8 cellular contexts compared by ENCODE assay signal in the genomic region with DNA sequence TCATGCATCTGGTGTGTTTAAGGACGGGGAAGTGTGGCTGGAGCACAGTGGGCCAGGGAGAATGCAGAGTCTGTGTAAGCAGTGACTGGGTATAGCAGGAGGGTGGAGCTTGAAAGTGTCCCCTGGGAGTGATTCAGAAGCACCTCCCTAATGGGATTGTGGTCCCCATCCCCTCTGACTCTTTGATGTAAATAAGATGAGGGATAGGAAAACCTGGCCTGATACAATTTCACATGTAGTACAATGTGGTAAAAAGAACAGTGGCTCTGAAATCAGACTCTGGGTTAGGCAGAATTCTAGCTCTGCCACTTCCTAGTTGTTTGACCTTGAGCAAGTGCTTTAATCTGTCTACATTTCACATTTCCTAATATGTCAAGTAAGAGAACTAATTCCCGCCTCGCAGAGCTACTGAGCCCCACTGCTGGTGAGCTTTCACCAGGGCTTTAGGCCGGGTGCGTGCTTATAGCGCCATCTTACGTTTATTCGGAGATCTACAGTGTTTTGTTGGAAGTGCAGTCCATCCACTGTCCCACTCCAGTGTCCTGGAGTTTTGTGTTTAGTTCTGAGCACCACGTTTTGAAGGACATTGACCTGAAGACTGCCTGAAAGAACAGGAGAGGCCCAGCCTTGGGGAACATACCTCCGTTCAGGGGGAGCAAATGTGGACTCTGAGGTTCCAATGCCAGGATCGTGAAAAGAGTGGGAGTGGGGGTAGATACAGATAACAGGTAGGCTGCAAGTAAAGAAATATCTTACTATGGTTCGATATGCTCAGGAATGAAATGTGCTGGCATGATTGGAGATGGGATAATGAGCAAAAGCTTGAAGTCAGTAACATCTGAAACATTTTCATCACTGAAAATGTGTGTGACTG. TPM values are rescaled to one million over a fixed set of nuclear protein-coding genes. Genes with fewer than 3 reads are reported as not detected.
DNase-seq lines count a peak whose midpoint lies in the region; ATAC-seq and TF ChIP-seq lines count a peak whose summit lies in the region.

No MANE protein-coding gene starts in this region.

- no peaks in the 10 kb centered on the region for H3K79me2 ChIP-seq in OCI-LY1 (ENCODE audit: insufficient read depth, low read length)

- no peak overlapping the region for H3K4me2 ChIP-seq in OCI-LY1 (ENCODE audit: low read length)

- no peaks in the 10 kb centered on the region for H3K36me3 ChIP-seq in CD8-positive, alpha-beta T cell (ENCODE audit: insufficient read depth, low read length)
- H3K36me3 ChIP-seq in OCI-LY1 (ENCODE audit: insufficient read depth, low read length), result no peaks in the 10 kb centered on the region
- H3K36me3 ChIP-seq in ascending aorta, result peaks cover 42 to 56% of the 10 kb centered on the region in 2 donors

- CTCF ChIA-PET in CD8-positive, alpha-beta T cell (lab: Charles Lee), result interaction anchor here (0.6 to 2.1 kb wide), 7 partner anchors 9 to 655 kb away, joined by 3 to 13 read pairs (median 3); a partner anchor contains a TSS
- CTCF ChIA-PET in HEK293T (lab: Yijun Ruan, JAX), result interaction anchor here (0.5 to 1.6 kb wide), 7 partner anchors 11 to 658 kb away, joined by 3 to 6 read pairs (median 5); a partner anchor contains a TSS

- no peak overlapping the region for H2AFZ ChIP-seq in OCI-LY1 (ENCODE audit: low read length)

- no peaks in the 10 kb centered on the region for H3K4me1 ChIP-seq in CD8-positive, alpha-beta T cell (ENCODE audit: insufficient read depth, low read length)
- H3K4me1 ChIP-seq in OCI-LY1 (ENCODE audit: insufficient read depth, low read length, severe bottlenecking) (no peaks in the 10 kb centered on the region), ascending aorta (peaks cover 0 to 36% of the 10 kb centered on the region in 2 donors)

- H3K9me2 ChIP-seq in OCI-LY1 (ENCODE audit: low read depth, low read length), result no peaks in the 10 kb centered on the region

- intact Hi-C loops in CD8-positive, alpha-beta T cell (cut with DNase I, micrococcal nuclease), result loop anchor here in 1 of 2 experiments (1.0 to 2.0 kb wide), 2 partner anchors 438 to 653 kb away; no protein-coding TSS in a partner anchor
- intact Hi-C loops in ascending aorta (cut with DNase I), result loop anchor here (1.0 to 2.0 kb wide), 4 partner anchors 16 to 73 kb away; no protein-coding TSS in a partner anchor

- H3K27me3 ChIP-seq in CD8-positive, alpha-beta T cell (ENCODE audit: insufficient read depth, low read length), result no peaks in the 10 kb centered on the region
- H3K27me3 ChIP-seq in OCI-LY1 (ENCODE audit: insufficient read depth, low read length) (no peaks in the 10 kb centered on the region), ascending aorta (no peaks in the 10 kb centered on the region)

- DNase-seq in CD8-positive, alpha-beta T cell, result peak in 2 of 7 experiments; percentile 18 to 20
- DNase-seq in HEK293T (ENCODE audit: extremely low spot score) (peak; percentile 84), ascending aorta (ENCODE audit: low spot score in 2 of 2) (peak; percentile 41 to 88), hepatic stellate cell (ENCODE audit: low spot score) (peak; percentile 87), renal cortical epithelial cell (ENCODE audit: low read depth) (peak; percentile 71)
- no peak for DNase-seq in effector CD4-positive, alpha-beta T cell

- no peaks in the 10 kb centered on the region for H3K9me3 ChIP-seq in CD8-positive, alpha-beta T cell (ENCODE audit: low read length)
- H3K9me3 ChIP-seq in OCI-LY1 (ENCODE audit: low read length) (no peaks in the 10 kb centered on the region), ascending aorta (no peaks in the 10 kb centered on the region)

- no peak overlapping the region for H3K4me3 ChIP-seq in CD8-positive, alpha-beta T cell (ENCODE audit: low read depth, low read length)
- H3K4me3 ChIP-seq in OCI-LY1 (ENCODE audit: low read depth, low read length, poor library complexity, severe bottlenecking) (no peak overlapping the region), ascending aorta (peak overlapping the region in 1 of 2 donors; percentile 7)

- H4K20me1 ChIP-seq in OCI-LY1 (ENCODE audit: insufficient read depth, low read length), result no peaks in the 10 kb centered on the region

- no peak overlapping the region for H3K9ac ChIP-seq in OCI-LY1 (ENCODE audit: low read length)

- TF ChIP-seq CTCF in CD8-positive, alpha-beta T cell (IDR thresholded peaks at IDR 0.05), result peak; percentile 47
- TF ChIP-seq CTCF in OCI-LY1 (IDR thresholded peaks at IDR 0.05; ENCODE audit: low read length) (peak; percentile 83), ascending aorta (IDR thresholded peaks at IDR 0.05) (peak; percentile 85 to 91 (median 87))

- H3K4me1 Mint-ChIP-seq in CD8-positive, alpha-beta T cell (ENCODE audit: low read depth), result no peaks in the 10 kb centered on the region

- no peak overlapping the region for H3K4me3 Mint-ChIP-seq in CD8-positive, alpha-beta T cell

- H3K9me3 Mint-ChIP-seq in CD8-positive, alpha-beta T cell, result no peaks in the 10 kb centered on the region

- POLR2A ChIA-PET in CD8-positive, alpha-beta T cell (lab: Charles Lee), result no interaction called here
- POLR2A ChIA-PET in HEK293T (lab: Yijun Ruan, JAX), result interaction anchor here (0.7 to 1.8 kb wide), 2 partner anchors 42 to 64 kb away, joined by 3 to 5 read pairs; a partner anchor contains a TSS

- ATAC-seq in CD8-positive, alpha-beta T cell, result peak; percentile 51
- ATAC-seq in GM21717 (IDR thresholded peaks at IDR 0.05; ENCODE audit: unreplicated experiment), result no peak

- no peaks in the 10 kb centered on the region for H3F3A ChIP-seq in OCI-LY1 (ENCODE audit: insufficient read depth, low read length)

- H3K36me3 Mint-ChIP-seq in CD8-positive, alpha-beta T cell, result no peaks in the 10 kb centered on the region

- no peak overlapping the region for H3K27ac Mint-ChIP-seq in CD8-positive, alpha-beta T cell

- no peak overlapping the region for H3K27ac ChIP-seq in CD8-positive, alpha-beta T cell (ENCODE audit: low read depth, low read length)
- H3K27ac ChIP-seq in OCI-LY1 (ENCODE audit: low read depth, low read length, poor library complexity, severe bottlenecking) (no peak overlapping the region), ascending aorta (peak overlapping the region; percentile 68 to 76)

- peaks cover 2% of the 10 kb centered on the region for H3K27me3 Mint-ChIP-seq in CD8-positive, alpha-beta T cell (ENCODE audit: low read depth)

TF ChIP-seq in HEK293T, 16 proteins besides CTCF, POLR2A, EP300 and RAD21:
- no peak for TF ChIP-seq FOXK2 (IDR thresholded peaks at IDR 0.05)
- no peak for TF ChIP-seq BHLHE40 (IDR thresholded peaks at IDR 0.05; ENCODE audit: borderline replicate concordance)
- TF ChIP-seq SUZ12 (IDR thresholded peaks at IDR 0.05), result no peak
- TF ChIP-seq SP1 (IDR thresholded peaks at IDR 0.05), result no peak
- no peak for TF ChIP-seq FOXM1 (IDR thresholded peaks at IDR 0.05; ENCODE audit: borderline replicate concordance)
- TF ChIP-seq LEF1 (IDR thresholded peaks at IDR 0.05; ENCODE audit: borderline replicate concordance), result no peak
- no peak for TF ChIP-seq ARNT (IDR thresholded peaks at IDR 0.05)
- TF ChIP-seq ELF4 (IDR thresholded peaks at IDR 0.05), result no peak

RNA-seq across cellular contexts. Expression of a gene that starts 51.2 kb away (rescaled TPM):
- 10 to 100 TPM; 18.0 to 19.6 TPM for total RNA-seq in CD8-positive, alpha-beta T cell
- total RNA-seq in ascending aorta (70.2 TPM), renal cortical epithelial cell (5.6 and 10.6 TPM in 2 replicates)

Comparison
In these comparisons a context has a peak if more than half of its experiments do, and no peak if none do; other contexts are left out.
1. H3K27ac ChIP-seq: peak in ascending aorta (2 of 2); none in CD8-positive, alpha-beta T cell (single experiment) and OCI-LY1 (single experiment).
2. Peak in every context shown above with its lines, with median percentiles within 50 percentile points of each other: CTCF ChIP-seq.